Comparison of ENCODE assay signal across 8 cellular contexts in the genomic region with DNA sequence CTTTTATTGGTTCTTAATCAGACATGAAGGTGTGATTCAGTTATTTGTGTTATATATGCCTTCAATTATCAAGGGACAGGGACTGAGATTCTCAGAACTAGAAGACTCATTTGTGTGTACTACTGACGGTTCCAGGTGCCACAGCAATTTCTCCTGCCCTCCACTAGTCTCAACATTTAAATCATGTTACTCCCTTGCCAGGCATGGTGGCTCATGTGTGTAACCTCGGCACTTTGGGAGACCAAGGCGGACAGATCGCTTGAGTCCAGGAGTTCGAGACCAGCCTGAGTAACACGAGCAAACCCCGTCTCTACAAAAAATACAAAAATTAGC. TPM values are rescaled to one million over a fixed set of nuclear protein-coding genes. Genes with fewer than 3 reads are reported as not detected.
DNase-seq lines count a peak whose midpoint lies in the region; ATAC-seq, FAIRE-seq and TF ChIP-seq lines count a peak whose summit lies in the region.

No MANE protein-coding gene starts in this region.

- peak overlapping the region; percentile 96 for H3K27ac ChIP-seq in SJCRH30
- H3K27ac ChIP-seq in fibroblast of lung (ENCODE audit: insufficient read depth, low read length): no peak overlapping the region
- peak overlapping the region; percentile 78 to 90 (median 88) for H3K27ac ChIP-seq in gastrocnemius medialis
- no peak overlapping the region for H3K27ac ChIP-seq in caudate nucleus (ENCODE audit: low read depth, low read length)

- peak overlapping the region; percentile 88 for H3K4me2 ChIP-seq in fibroblast of lung (ENCODE audit: extremely low read depth, insufficient read depth, low read length)

- peak overlapping the region; percentile 94 for H3K4me3 ChIP-seq in SJCRH30
- peak overlapping the region; percentile 66 to 89 (median 84) for H3K4me3 ChIP-seq in fibroblast of lung (replicated peaks in 1 of 4; ENCODE audit: control extremely low read depth in 1 of 4, insufficient read depth in 1 of 4, low read depth in 3 of 4, low read length in 4 of 4)
- peak overlapping the region in 3 of 4 donors; percentile 68 to 96 (median 89) for H3K4me3 ChIP-seq in gastrocnemius medialis

- FAIRE-seq in GM12891 (lab: Jason Lieb, UNC): peak; percentile 68

- TF ChIP-seq POLR2A in GM12891 (IDR thresholded peaks at IDR 0.05; ENCODE audit: low read depth, low read length) (no peak), gastrocnemius medialis (IDR thresholded peaks at IDR 0.05) (no peak)

- no peak for TF ChIP-seq CTCF in fibroblast of lung (conservative IDR thresholded peaks at IDR 0.05 in 1 of 2, IDR thresholded peaks at IDR 0.05 in 1 of 2; ENCODE audit: low read depth in 1 of 2, low read length in 2 of 2)
- no peak for TF ChIP-seq CTCF in gastrocnemius medialis (IDR thresholded peaks at IDR 0.05 in 4 of 5, conservative IDR thresholded peaks at IDR 0.05 in 1 of 5)

- H3K4me1 ChIP-seq in SJCRH30 (0 out of 2 replicates have a peak, but pooled peaks cover 4% of the 10 kb centered on the region), fibroblast of lung (ENCODE audit: control insufficient read depth, extremely low read depth, insufficient read depth, low read length) (peaks cover 2% of the 10 kb centered on the region), gastrocnemius medialis (peaks cover 9 to 13% of the 10 kb centered on the region in 2 donors)

- intact Hi-C loops in gastrocnemius medialis (cut with DNase I; ENCODE audit: low total_unique reads): loop anchor here (2.0 to 5.0 kb wide), 3 partner anchors 55 to 712 kb away; a partner anchor contains a TSS

- H3K27me3 ChIP-seq in SJCRH30 (no peaks in the 10 kb centered on the region), fibroblast of lung (ENCODE audit: control insufficient read depth, insufficient read depth, low read length) (no peaks in the 10 kb centered on the region), gastrocnemius medialis (no peaks in the 10 kb centered on the region)

- H4K20me1 ChIP-seq in fibroblast of lung (ENCODE audit: control insufficient read depth, extremely low read depth, insufficient read depth, low read length): no peaks in the 10 kb centered on the region

- H3K79me2 ChIP-seq in fibroblast of lung (ENCODE audit: control insufficient read depth, insufficient read depth, low read length): peaks cover 19% of the 10 kb centered on the region

- ATAC-seq in gastrocnemius medialis (no peak), HG03097 (IDR thresholded peaks at IDR 0.05; ENCODE audit: low FRiP score, unreplicated experiment) (no peak)

- H3K9ac ChIP-seq in fibroblast of lung (ENCODE audit: insufficient read depth, low read length): no peak overlapping the region

- no peak overlapping the region for H2AFZ ChIP-seq in fibroblast of lung (ENCODE audit: low read length)

- no peaks in the 10 kb centered on the region for H3K9me3 ChIP-seq in SJCRH30 (replicated peaks)
- no peaks in the 10 kb centered on the region for H3K9me3 ChIP-seq in fibroblast of lung (ENCODE audit: control insufficient read depth, insufficient read depth, low read depth, low read length)
- no peaks in the 10 kb centered on the region for H3K9me3 ChIP-seq in gastrocnemius medialis

- no peaks in the 10 kb centered on the region for H3K36me3 ChIP-seq in SJCRH30
- no peaks in the 10 kb centered on the region for H3K36me3 ChIP-seq in fibroblast of lung (ENCODE audit: control insufficient read depth, insufficient read depth, low read length)
- H3K36me3 ChIP-seq in gastrocnemius medialis: peaks cover 0 to 23% of the 10 kb centered on the region in 2 donors

- DNase-seq in GM12891 (ENCODE audit: insufficient read length, low spot score): no peak
- DNase-seq in SJCRH30: peak in 1 of 2 experiments; percentile 6
- DNase-seq in fibroblast of lung (ENCODE audit: low read depth in 2 of 2): no peak
- DNase-seq in gastrocnemius medialis: no peak
- DNase-seq in NCI-H524 treated with DMSO at 0.1 percent for 48 hours (lab: John Stamatoyannopoulos, UW): no peak
- no peak for DNase-seq in middle frontal gyrus (ENCODE audit: extremely low spot score, low spot score)
- no peak for DNase-seq in caudate nucleus (lab: John Stamatoyannopoulos, UW)

- in situ Hi-C loops in gastrocnemius medialis (cut with MboI; ENCODE audit: low sequenced_read_pairs in 4 of 4): loop anchor here in 3 of 4 donors (5.0 to 10.0 kb wide), 3 partner anchors 100 to 302 kb away; a partner anchor contains a TSS

TF ChIP-seq in GM12891, 5 proteins besides CTCF, POLR2A, EP300 and RAD21:
- TF ChIP-seq POLR2AphosphoS5 (IDR thresholded peaks at IDR 0.05; ENCODE audit: low read depth, low read length): no peak
- no peak for TF ChIP-seq PAX5 (IDR thresholded peaks at IDR 0.05; ENCODE audit: insufficient read depth, low read length, severe bottlenecking)
- TF ChIP-seq SPI1 (IDR thresholded peaks at IDR 0.05; ENCODE audit: low read depth, low read length): no peak
- no peak for TF ChIP-seq POU2F2 (IDR thresholded peaks at IDR 0.05; ENCODE audit: low read depth, low read length)
- TF ChIP-seq TAF1 (IDR thresholded peaks at IDR 0.05; ENCODE audit: low read depth, low read length): no peak
TF ChIP-seq in GM12891: peak in this region for 0.

RNA-seq across cellular contexts. Expression of a gene that starts 1.1 kb away (rescaled TPM):
- 105 TPM for polyA plus RNA-seq in GM12891 (2012; ENCODE audit: low read depth, missing spikeins)
- 44.3 and 52.7 TPM in 2 replicates for total RNA-seq in SJCRH30 (2014; rRNA removed; shearing (Covaris generic))
- 40.8 and 41.8 TPM in 2 replicates for total RNA-seq in fibroblast of lung
- polyA plus RNA-seq in fibroblast of lung: 69.8 and 117 TPM in 2 replicates
- 75.8 and 115 TPM in 2 replicates for polyA plus RNA-seq in fibroblast of lung (2012)
- polyA minus RNA-seq in fibroblast of lung (ENCODE audit: low replicate concordance): 53.4 and 105 TPM in 2 replicates
- total RNA-seq in gastrocnemius medialis: 10 to 100 TPM; 29.5 to 82.8 (median 31.6) TPM

RNA-seq across cellular contexts. Expression of a gene that starts 37.0 kb away (rescaled TPM):
- polyA plus RNA-seq in GM12891 (2012; ENCODE audit: low read depth, missing spikeins): not detected
- total RNA-seq in SJCRH30 (2014; rRNA removed; shearing (Covaris generic)): not detected in 2 replicates
- not detected in 2 replicates for total RNA-seq in fibroblast of lung
- not detected in 2 replicates for polyA plus RNA-seq in fibroblast of lung
- not detected in 2 replicates for polyA plus RNA-seq in fibroblast of lung (2012)
- not detected in 2 replicates for polyA minus RNA-seq in fibroblast of lung (ENCODE audit: low replicate concordance)
- total RNA-seq in gastrocnemius medialis: not detected

RNA-seq across cellular contexts. Expression of a gene that starts 40.2 kb away (rescaled TPM):
- polyA plus RNA-seq in GM12891 (2012; ENCODE audit: low read depth, missing spikeins): not detected
- not detected in 2 replicates for total RNA-seq in SJCRH30 (2014; rRNA removed; shearing (Covaris generic))
- total RNA-seq in fibroblast of lung (not detected in 2 replicates), gastrocnemius medialis (1 to 10 TPM in 1 of 4 donors, under 1 TPM in 1, not detected in 2; 0.07 to 2.0 TPM)
- polyA plus RNA-seq in fibroblast of lung: not detected in 2 replicates
- not detected in 2 replicates for polyA plus RNA-seq in fibroblast of lung (2012)
- not detected in 2 replicates for polyA minus RNA-seq in fibroblast of lung (ENCODE audit: low replicate concordance)

Comparison
In these comparisons a context has a peak if more than half of its experiments do, and no peak if none do; other contexts are left out.
1. H3K27ac ChIP-seq: peak in SJCRH30 (single experiment) and gastrocnemius medialis (4 of 4); none in fibroblast of lung (single experiment) and caudate nucleus (single experiment).
2. Peak in every context shown above with its lines, with median percentiles within 50 percentile points of each other: H3K4me3 ChIP-seq.